11 cellular contexts compared by ENCODE assay signal in genomic region chr13:109868583-109869311, GRCh38.
A peak's percentile ranks its signal among the peaks of the same experiment; 100 is the strongest.
DNase-seq lines count a peak whose midpoint lies in the region; ATAC-seq and TF ChIP-seq lines count a peak whose summit lies in the region.
"Had no signal": no experiment of that assay in that cellular context is flagged by ENCODE, and none has a peak within 500 bp of the region (broad histone marks: within the 10 kb centered on the region; RNA-seq: fewer than 3 reads in every experiment).

No MANE protein-coding gene starts in this region.

- no peaks in the 10 kb centered on the region for H3K36me3 ChIP-seq in PC-9 (ENCODE audit: low read depth)
- H3K36me3 ChIP-seq in gastrocnemius medialis, result no peaks in the 10 kb centered on the region

- TF ChIP-seq CTCF in PC-9 (conservative IDR thresholded peaks at IDR 0.05), result no peak
- no peak for TF ChIP-seq CTCF in gastrocnemius medialis (IDR thresholded peaks at IDR 0.05 in 4 of 5, conservative IDR thresholded peaks at IDR 0.05 in 1 of 5)
- TF ChIP-seq CTCF in Calu3 (IDR thresholded peaks at IDR 0.05; ENCODE audit: unreplicated experiment), result no peak

- H3K9me3 ChIP-seq in PC-9 (ENCODE audit: insufficient read depth, low read depth), result no peaks in the 10 kb centered on the region
- H3K9me3 ChIP-seq in right cardiac atrium (ENCODE audit: control insufficient read depth, low read length), result no peaks in the 10 kb centered on the region
- no peaks in the 10 kb centered on the region for H3K9me3 ChIP-seq in gastrocnemius medialis

- H3K9me2 ChIP-seq in PC-9 (ENCODE audit: insufficient read depth), result no peaks in the 10 kb centered on the region

- H3K4me2 ChIP-seq in PC-9, result peak overlapping the region; percentile 81

- H3K4me3 ChIP-seq in PC-9 (peak overlapping the region; percentile 54; the same call in 1 of the 2 replicates), right cardiac atrium (ENCODE audit: low read length) (no peak overlapping the region), gastrocnemius medialis (peak overlapping the region in 1 of 4 donors; percentile 59)

- no peaks in the 10 kb centered on the region for H3K27me3 Mint-ChIP-seq in Calu3 (ENCODE audit: unreplicated experiment)

- H3F3A ChIP-seq in PC-9 (ENCODE audit: insufficient read depth, low read depth), result peaks cover 37% of the 10 kb centered on the region

- ATAC-seq in right cardiac atrium (peak; percentile 15 to 24), gastrocnemius medialis (peak; percentile 8 to 26), HG02981 (IDR thresholded peaks at IDR 0.05; ENCODE audit: unreplicated experiment) (no peak)

- no TSS peak for BruUV-seq in PC-9 (replicated peaks; lab: Mats Ljungman, UMichigan)
- BruUV-seq in Calu3 (replicated peaks; lab: Mats Ljungman, UMichigan), result no TSS peak

- H3K27me3 ChIP-seq in PC-9 (ENCODE audit: insufficient read depth, low read depth), result no peaks in the 10 kb centered on the region
- H3K27me3 ChIP-seq in right cardiac atrium (ENCODE audit: control insufficient read depth, insufficient read depth), result no peaks in the 10 kb centered on the region
- no peaks in the 10 kb centered on the region for H3K27me3 ChIP-seq in gastrocnemius medialis

- H3K36me3 Mint-ChIP-seq in Calu3 (ENCODE audit: insufficient read depth, unreplicated experiment), result no peaks in the 10 kb centered on the region
- H3K36me3 Mint-ChIP-seq: memory B cell, WTC11 had no signal

- peaks cover 82% of the 10 kb centered on the region for H3K4me1 ChIP-seq in PC-9 (replicated peaks; ENCODE audit: insufficient read depth)
- H3K4me1 ChIP-seq in right cardiac atrium (ENCODE audit: control insufficient read depth, insufficient read depth, low read length), result peaks cover 4% of the 10 kb centered on the region
- H3K4me1 ChIP-seq in gastrocnemius medialis, result peaks cover 7 to 11% of the 10 kb centered on the region in 2 donors

- DNase-seq in NCI-H1092 (lab: John Stamatoyannopoulos, UW) (peak; percentile 53), NCI-H1092 treated with DMSO at 0.1 percent for 48 hours (lab: John Stamatoyannopoulos, UW) (no peak), PC-9 (peak in 1 of 2 experiments; percentile 91), right cardiac atrium (no peak), gastrocnemius medialis (no peak), GDM1 (lab: John Stamatoyannopoulos, UW) (no peak), Calu3 (no peak)
- DNase-seq: foreskin melanocyte had no signal

- in situ Hi-C loops in gastrocnemius medialis (cut with MboI; ENCODE audit: low sequenced_read_pairs in 4 of 4), result no loop called here

- H3K9me3 Mint-ChIP-seq in Calu3 (ENCODE audit: low read depth, unreplicated experiment), result no peaks in the 10 kb centered on the region
- H3K9me3 Mint-ChIP-seq: WTC11 had no signal

- POLR2A ChIA-PET in PC-9 (lab: Charles Lee; ENCODE audit: unreplicated experiment), result interaction anchor here (0.7 kb wide), 1 partner anchor 713 kb away, joined by 4 read pairs; no protein-coding TSS in a partner anchor

- intact Hi-C loops in PC-9 (cut with micrococcal nuclease; ENCODE audit: unreplicated experiment), result loop anchor here (1.0 to 10.0 kb wide), 6 partner anchors 28 to 714 kb away; no protein-coding TSS in a partner anchor
- intact Hi-C loops in right cardiac atrium (cut with DNase I), result loop anchor here in 1 of 4 donors (5.0 kb wide), 1 partner anchor 81 kb away; the partner anchor contains the start of gene IRS2
- intact Hi-C loops in gastrocnemius medialis (cut with DNase I; ENCODE audit: low total_unique reads), result loop anchor here (10.0 kb wide), 1 partner anchor 136 kb away; no protein-coding TSS in a partner anchor
- intact Hi-C loops in Calu3 (cut with micrococcal nuclease; ENCODE audit: unreplicated experiment), result loop anchor here (10.0 kb wide), 1 partner anchor 74 kb away; no protein-coding TSS in a partner anchor

- peak overlapping the region; percentile 79 for H3K27ac ChIP-seq in PC-9
- H3K27ac ChIP-seq in right cardiac atrium (ENCODE audit: low read length), result no peak overlapping the region
- peak overlapping the region in 1 of 4 donors; percentile 42 for H3K27ac ChIP-seq in gastrocnemius medialis

- H3K4me1 Mint-ChIP-seq in Calu3 (ENCODE audit: low read depth, unreplicated experiment), result peaks cover 10% of the 10 kb centered on the region
- H3K4me1 Mint-ChIP-seq: memory B cell had no signal

- CTCF ChIA-PET in PC-9 (lab: Charles Lee) (interaction anchor here (0.7 kb wide), 1 partner anchor 947 kb away, joined by 4 read pairs; no protein-coding TSS in a partner anchor), Calu3 (lab: Charles Lee) (no interaction called here)

- H2AFZ ChIP-seq in PC-9, result peak overlapping the region; percentile 83

- H3K4me3 Mint-ChIP-seq in Calu3 (ENCODE audit: low read depth, unreplicated experiment), result no peak overlapping the region
- H3K4me3 Mint-ChIP-seq: memory B cell had no signal

- H3K79me2 ChIP-seq in PC-9 (ENCODE audit: low read depth), result 0 out of 2 replicates have a peak, but pooled peaks cover 7% of the 10 kb centered on the region

- WGBS in right cardiac atrium, result 56% methylated on average over 3 of the region's 3 CpGs

- no peak overlapping the region for H3K27ac Mint-ChIP-seq in Calu3 (ENCODE audit: unreplicated experiment)
- H3K27ac Mint-ChIP-seq: memory B cell, WTC11 had no signal

- H4K20me1 ChIP-seq in PC-9 (ENCODE audit: insufficient read depth), result no peaks in the 10 kb centered on the region

- TF ChIP-seq POLR2A in gastrocnemius medialis (IDR thresholded peaks at IDR 0.05), result no peak
